ENCODE assay signal across 1 cellular context in genomic region chr4:133624744-133625143, GRCh38.
A peak's percentile ranks its signal among the peaks of the same experiment; 100 is the strongest.
TF ChIP-seq lines count a peak whose summit lies in the region.

No MANE protein-coding gene starts in this region.

TF ChIP-seq in K562, 482 proteins besides CTCF, POLR2A, EP300 and RAD21 (continued from another document):
- TF ChIP-seq ARID3B (CRISPR knock-in tag; IDR thresholded peaks at IDR 0.05; ENCODE audit: borderline replicate concordance) (no peak), ZBTB17 (CRISPR knock-in tag; IDR thresholded peaks at IDR 0.05) (peak; percentile 96), ID3 (CRISPR knock-in tag; IDR thresholded peaks at IDR 0.05) (no peak), ID3 (tag; IDR thresholded peaks at IDR 0.05) (no peak), VEZF1 (CRISPR knock-in tag; IDR thresholded peaks at IDR 0.05) (peak; percentile 84), BMI1 (IDR thresholded peaks at IDR 0.05; ENCODE audit: low read length) (no peak), GTF2E2 (tag; IDR thresholded peaks at IDR 0.05) (no peak), MAX (CRISPR knock-in tag; IDR thresholded peaks at IDR 0.05) (no peak), ZMIZ1 (IDR thresholded peaks at IDR 0.05; ENCODE audit: low read depth in 2 of 2, low read length in 2 of 2) (no peak), PREB (CRISPR knock-in tag; IDR thresholded peaks at IDR 0.05) (no peak), C11orf30 (IDR thresholded peaks at IDR 0.05; ENCODE audit: low read depth) (no peak), PHF8 (IDR thresholded peaks at IDR 0.05; ENCODE audit: borderline replicate concordance, low read length) (no peak), ZNF76 (CRISPR knock-in tag; IDR thresholded peaks at IDR 0.05; ENCODE audit: borderline replicate concordance) (no peak), ZBED1 (IDR thresholded peaks at IDR 0.05) (no peak), ZNF395 (CRISPR knock-in tag; IDR thresholded peaks at IDR 0.05) (no peak), ZNF197 (CRISPR knock-in tag; IDR thresholded peaks at IDR 0.05; ENCODE audit: low read depth) (no peak), TARDBP (IDR thresholded peaks at IDR 0.05) (no peak), ZNF398 (CRISPR knock-in tag; IDR thresholded peaks at IDR 0.05) (no peak), SAFB2 (IDR thresholded peaks at IDR 0.05; ENCODE audit: borderline replicate concordance, low read depth, low read length, severe bottlenecking) (no peak), ZFP91 (CRISPR knock-in tag; IDR thresholded peaks at IDR 0.05) (no peak), ZBTB40 (IDR thresholded peaks at IDR 0.05) (no peak), ZBTB40 (CRISPR knock-in tag; IDR thresholded peaks at IDR 0.05) (no peak), HOMEZ (CRISPR knock-in tag; IDR thresholded peaks at IDR 0.05) (no peak), PCBP2 (IDR thresholded peaks at IDR 0.05; ENCODE audit: low read depth, low read length, poor library complexity, severe bottlenecking) (no peak)
TF ChIP-seq in K562: peak in this region for 4.
